Comparison of ENCODE assay signal across 8 cellular contexts in genomic region chr6:7154341-7155139, GRCh38. TPM values are rescaled to one million over a fixed set of nuclear protein-coding genes. Genes with fewer than 3 reads are reported as not detected.
A peak's percentile ranks its signal among the peaks of the same experiment; 100 is the strongest.
DNase-seq lines count a peak whose midpoint lies in the region; ATAC-seq and TF ChIP-seq lines count a peak whose summit lies in the region.

No MANE protein-coding gene starts in this region.

- intact Hi-C loops in activated T-helper 2 cell treated with anti-CD3 and anti-CD28 coated beads, Interferon-gamma antibody, Interleukin-2, Interleukin-4, amounts not matched to agents 10 μg/mL and 5 μg/mL and 100 μg/mL, durations not matched to agents 14 hours and 24 hours and 36 hours (cut with micrococcal nuclease), result loop anchor here (2.0 kb wide), 1 partner anchor 18 kb away; no protein-coding TSS in a partner anchor
- intact Hi-C loops in aorta (cut with DNase I), result no loop called here

- H3K4me1 Mint-ChIP-seq in activated T-helper 2 cell treated with anti-CD3 and anti-CD28 coated beads, Interferon-gamma antibody, Interleukin-2, Interleukin-4, amounts not matched to agents 10 μg/mL and 5 μg/mL and 100 μg/mL, durations not matched to agents 14 hours and 24 hours and 36 hours (ENCODE audit: low read depth), result peaks cover 61% of the 10 kb centered on the region

- H3K36me3 ChIP-seq in thymus (ENCODE audit: control insufficient read depth, insufficient read depth), result peaks cover 5% of the 10 kb centered on the region
- H3K36me3 ChIP-seq in aorta (ENCODE audit: control insufficient read depth in 1 of 2, insufficient read depth in 2 of 2, low read length in 1 of 2), result no peaks in the 10 kb centered on the region

- TF ChIP-seq POLR2A in erythroblast (IDR thresholded peaks at IDR 0.05; ENCODE audit: low read length), result no peak

- no peak overlapping the region for H3K4me3 ChIP-seq in thymus (ENCODE audit: low read length)
- H3K4me3 ChIP-seq in aorta (ENCODE audit: low read length in 2 of 2), result no peak overlapping the region

- H3K4me3 Mint-ChIP-seq in activated T-helper 2 cell treated with anti-CD3 and anti-CD28 coated beads, Interferon-gamma antibody, Interleukin-2, Interleukin-4, amounts not matched to agents 10 μg/mL and 5 μg/mL and 100 μg/mL, durations not matched to agents 14 hours and 24 hours and 36 hours (ENCODE audit: low read depth), result peak overlapping the region; percentile 22

- WGBS in thymus, result 26% methylated on average over 13 of the region's 13 CpGs
- WGBS in aorta, 2 donors, result 88 to 90% methylated on average over 13 of the region's 13 CpGs

- H3K9me3 ChIP-seq in thymus (ENCODE audit: control insufficient read depth), result no peaks in the 10 kb centered on the region
- no peaks in the 10 kb centered on the region for H3K9me3 ChIP-seq in aorta (ENCODE audit: control insufficient read depth, low read length)

- ATAC-seq in GM19395 (IDR thresholded peaks at IDR 0.05; ENCODE audit: unreplicated experiment) (peak; percentile 74), HG03354 (IDR thresholded peaks at IDR 0.05; ENCODE audit: poor library complexity, severe bottlenecking, unreplicated experiment) (peak; percentile 77), aorta (ENCODE audit: low FRiP score) (no peak)

- H3K4me1 ChIP-seq in thymus (ENCODE audit: control insufficient read depth, insufficient read depth, low read length) (peaks cover 32% of the 10 kb centered on the region), aorta (ENCODE audit: control insufficient read depth in 1 of 2, insufficient read depth in 2 of 2, low read length in 2 of 2) (peaks cover 4 to 7% of the 10 kb centered on the region in 2 donors)

- peak; percentile 84 for DNase-seq in CD1c-positive myeloid dendritic cell (ENCODE audit: extremely low spot score)
- DNase-seq in activated T-helper 2 cell treated with anti-CD3 and anti-CD28 coated beads, Interferon-gamma antibody, Interleukin-2, Interleukin-4, amounts not matched to agents 10 μg/mL and 5 μg/mL and 100 μg/mL, durations not matched to agents 14 hours and 24 hours and 36 hours (ENCODE audit: low spot score), result no peak
- no peak for DNase-seq in aorta
- no peak for DNase-seq in hepatic stellate cell (ENCODE audit: low spot score)
- DNase-seq in erythroblast (lab: John Stamatoyannopoulos, UW), result no peak

- H3K27me3 ChIP-seq in thymus (ENCODE audit: control insufficient read depth, insufficient read depth), result no peaks in the 10 kb centered on the region
- H3K27me3 ChIP-seq in aorta (ENCODE audit: control insufficient read depth in 1 of 2, insufficient read depth in 2 of 2, low read length in 1 of 2), result no peaks in the 10 kb centered on the region

- H3K9me3 Mint-ChIP-seq in activated T-helper 2 cell treated with anti-CD3 and anti-CD28 coated beads, Interferon-gamma antibody, Interleukin-2, Interleukin-4, amounts not matched to agents 10 μg/mL and 5 μg/mL and 100 μg/mL, durations not matched to agents 14 hours and 24 hours and 36 hours, result no peaks in the 10 kb centered on the region

- peaks cover 20% of the 10 kb centered on the region for H3K36me3 Mint-ChIP-seq in activated T-helper 2 cell treated with anti-CD3 and anti-CD28 coated beads, Interferon-gamma antibody, Interleukin-2, Interleukin-4, amounts not matched to agents 10 μg/mL and 5 μg/mL and 100 μg/mL, durations not matched to agents 14 hours and 24 hours and 36 hours (ENCODE audit: low read depth)

- peak overlapping the region; percentile 65 for H3K27ac Mint-ChIP-seq in activated T-helper 2 cell treated with anti-CD3 and anti-CD28 coated beads, Interferon-gamma antibody, Interleukin-2, Interleukin-4, amounts not matched to agents 10 μg/mL and 5 μg/mL and 100 μg/mL, durations not matched to agents 14 hours and 24 hours and 36 hours

- peak overlapping the region; percentile 81 for H3K27ac ChIP-seq in thymus (ENCODE audit: low read depth)
- H3K27ac ChIP-seq in aorta (ENCODE audit: low read depth in 1 of 2, low read length in 2 of 2), result no peak overlapping the region

- H3K27me3 Mint-ChIP-seq in activated T-helper 2 cell treated with anti-CD3 and anti-CD28 coated beads, Interferon-gamma antibody, Interleukin-2, Interleukin-4, amounts not matched to agents 10 μg/mL and 5 μg/mL and 100 μg/mL, durations not matched to agents 14 hours and 24 hours and 36 hours (ENCODE audit: low read depth), result no peaks in the 10 kb centered on the region

RNA-seq across cellular contexts. Expression of gene RREB1, which starts 46.8 kb away (rescaled TPM):
- total RNA-seq in activated T-helper 2 cell treated with anti-CD3 and anti-CD28 coated beads, Interferon-gamma antibody, Interleukin-2, Interleukin-4, amounts not matched to agents 10 μg/mL and 5 μg/mL and 100 μg/mL, durations not matched to agents 14 hours and 24 hours and 36 hours, result 23.1 and 23.6 TPM in 2 replicates
- 9.2 TPM for polyA plus RNA-seq in thymus
- 10 to 100 TPM; 30.7 to 44.7 TPM for total RNA-seq in aorta
- 1 to 10 TPM; 3.5 to 4.9 TPM for polyA plus RNA-seq in aorta
